ENCODE assay signal across 8 cellular contexts in genomic region chr9:70410368-70410767, GRCh38. TPM values are rescaled to one million over a fixed set of nuclear protein-coding genes. Genes with fewer than 3 reads are reported as not detected.
DNase-seq lines count a peak whose midpoint lies in the region; ATAC-seq and TF ChIP-seq lines count a peak whose summit lies in the region.

No MANE protein-coding gene starts in this region.

- H3K18ac ChIP-seq in mesendoderm (ENCODE audit: low read length) = no peak overlapping the region

- ATAC-seq in HG02870 (IDR thresholded peaks at IDR 0.05; ENCODE audit: unreplicated experiment) = no peak
- no peak for ATAC-seq in HG03520 (IDR thresholded peaks at IDR 0.05; ENCODE audit: unreplicated experiment)

- no peak overlapping the region for H2BK5ac ChIP-seq in mesendoderm (ENCODE audit: low read length)

- H3K36me3 ChIP-seq in colonic mucosa = no peaks in the 10 kb centered on the region
- H3K36me3 ChIP-seq in mesendoderm (ENCODE audit: control insufficient read depth, insufficient read depth, low read length) = no peaks in the 10 kb centered on the region

- no peak overlapping the region for H4K8ac ChIP-seq in mesendoderm (ENCODE audit: low read depth, low read length)

- H3K27ac Mint-ChIP-seq in osteocyte (ENCODE audit: unreplicated experiment) = peak overlapping the region; percentile 99

- H3K27ac ChIP-seq in colonic mucosa (peak overlapping the region; percentile 99), mesendoderm (ENCODE audit: low read depth, low read length) (no peak overlapping the region)

- peak overlapping the region; percentile 98 for H3K4me3 Mint-ChIP-seq in osteocyte (ENCODE audit: unreplicated experiment)

- H3K9me3 Mint-ChIP-seq in osteocyte (ENCODE audit: unreplicated experiment) = no peaks in the 10 kb centered on the region

- DNase-seq in CD1c-positive myeloid dendritic cell (ENCODE audit: extremely low spot score) (peak; percentile 40), NB4 (ENCODE audit: low read depth) (peak; percentile 27), colonic mucosa (peak; percentile 48), osteocyte (ENCODE audit: extremely low spot score, unreplicated experiment) (no peak), mesendoderm (no peak)
- DNase-seq in activated effector memory CD4-positive, alpha-beta T cell treated with anti-CD3 and anti-CD28 coated beads, Interleukin-2, amount 50 U/mL, for 16 hours = no peak

- no peak overlapping the region for H2AK5ac ChIP-seq in mesendoderm (ENCODE audit: low read length)

- no peak overlapping the region for H3K56ac ChIP-seq in mesendoderm (ENCODE audit: low read length)

- H2BK15ac ChIP-seq in mesendoderm (replicated peaks; ENCODE audit: low read depth) = no peak overlapping the region

- H3K4me1 Mint-ChIP-seq in osteocyte (ENCODE audit: unreplicated experiment) = peaks cover 60% of the 10 kb centered on the region

- no peak overlapping the region for H4K5ac ChIP-seq in mesendoderm (ENCODE audit: low read length)

- no peaks in the 10 kb centered on the region for H3K79me1 ChIP-seq in mesendoderm (ENCODE audit: low read length)

- no peak overlapping the region for H2BK120ac ChIP-seq in mesendoderm (ENCODE audit: low read depth, low read length)

- H3K4me2 ChIP-seq in mesendoderm (ENCODE audit: low read length) = no peak overlapping the region

- H3K36me3 Mint-ChIP-seq in osteocyte (ENCODE audit: unreplicated experiment) = peaks cover 24% of the 10 kb centered on the region

- no peaks in the 10 kb centered on the region for H3K79me2 ChIP-seq in mesendoderm (ENCODE audit: control insufficient read depth, insufficient read depth, low read length)

- TF ChIP-seq POLR2A in NB4 (IDR thresholded peaks at IDR 0.05; ENCODE audit: extremely low read depth, insufficient read length) = no peak

- no peak overlapping the region for H3K4ac ChIP-seq in mesendoderm (ENCODE audit: low read depth, low read length)

- no peak overlapping the region for H3K23ac ChIP-seq in mesendoderm (ENCODE audit: low read length)

- no peak for TF ChIP-seq CTCF in NB4 (IDR thresholded peaks at IDR 0.05; ENCODE audit: low read depth, low read length)
- no peak for TF ChIP-seq CTCF in colonic mucosa (IDR thresholded peaks at IDR 0.05)
- no peak for TF ChIP-seq CTCF in osteocyte (IDR thresholded peaks at IDR 0.05)

- no peaks in the 10 kb centered on the region for H3K4me1 ChIP-seq in colonic mucosa
- no peaks in the 10 kb centered on the region for H3K4me1 ChIP-seq in mesendoderm (ENCODE audit: control insufficient read depth, low read depth, low read length)

- H3K9ac ChIP-seq in colonic mucosa (ENCODE audit: low read depth in 2 of 2, low read length in 2 of 2) (peak overlapping the region; percentile 100), mesendoderm (ENCODE audit: low read length) (no peak overlapping the region)

- H3K9me3 ChIP-seq in colonic mucosa = no peaks in the 10 kb centered on the region

- H3K27me3 Mint-ChIP-seq in osteocyte (ENCODE audit: unreplicated experiment) = no peaks in the 10 kb centered on the region

- WGBS in mesendoderm (ENCODE audit: extremely low coverage, insufficient coverage, low lambda C conversion rate) = no CpG with 5 or more reads among the region's 1 CpG

- intact Hi-C loops in colonic mucosa (cut with DNase I) = loop anchor here (5.0 kb wide), 1 partner anchor 72 kb away; no protein-coding TSS in a partner anchor

- peak overlapping the region; percentile 11 for H3K4me3 ChIP-seq in NB4 (ENCODE audit: low read depth, low read length)
- H3K4me3 ChIP-seq in colonic mucosa = peak overlapping the region; percentile 65
- H3K4me3 ChIP-seq in mesendoderm (ENCODE audit: low read length) = no peak overlapping the region

- H3K27me3 ChIP-seq in colonic mucosa (no peaks in the 10 kb centered on the region), mesendoderm (ENCODE audit: insufficient read depth, low read length, poor library complexity) (peaks cover 9% of the 10 kb centered on the region)

RNA-seq across cellular contexts. Expression of gene KLF9, which starts 4.1 kb away (rescaled TPM):
- 10 to 100 TPM; 13.5 to 18.8 TPM for total RNA-seq in colonic mucosa
- 83.4 and 85.3 TPM in 2 replicates for total RNA-seq in osteocyte
- polyA plus RNA-seq in mesendoderm (2013, experiment 1 of 2) = 0.15 TPM
- 0.17 TPM for polyA plus RNA-seq in mesendoderm (2013, experiment 2 of 2)

Comparison
In these comparisons a context has a peak if more than half of its experiments do, and no peak if none do; other contexts are left out.
1. DNase-seq: peak in CD1c-positive myeloid dendritic cell (single experiment), NB4 (single experiment) and colonic mucosa (single experiment); none in osteocyte (single experiment), mesendoderm (single experiment) and activated effector memory CD4-positive, alpha-beta T cell treated with anti-CD3 and anti-CD28 coated beads, Interleukin-2, amount 50 U/mL, for 16 hours (single experiment).